12 cellular contexts compared by ENCODE assay signal in genomic region chr6:155158044-155158843, GRCh38.
DNase-seq lines count a peak whose midpoint lies in the region; ATAC-seq and TF ChIP-seq lines count a peak whose summit lies in the region.
"Had no signal": no experiment of that assay in that cellular context is flagged by ENCODE, and none has a peak within 500 bp of the region (broad histone marks: within the 10 kb centered on the region; RNA-seq: fewer than 3 reads in every experiment).

No MANE protein-coding gene starts in this region.

- TF ChIP-seq CTCF in MCF 10A (IDR thresholded peaks at IDR 0.05; ENCODE audit: unreplicated experiment) (no peak), breast epithelium (IDR thresholded peaks at IDR 0.05) (no peak), IMR-90 (conservative IDR thresholded peaks at IDR 0.05; ENCODE audit: low read depth, low read length) (no peak)

- H3K36me3 Mint-ChIP-seq in MCF 10A (ENCODE audit: insufficient read depth, unreplicated experiment) = no peaks in the 10 kb centered on the region
- H3K36me3 Mint-ChIP-seq in stimulated activated naive CD8-positive, alpha-beta T cell treated with anti-CD3 and anti-CD28 coated beads, Interleukin-15, Interleukin-2, amounts not matched to agents 100 ng/mL and 50 ng/mL, for 24 hours (ENCODE audit: low read depth) = peaks cover 29% of the 10 kb centered on the region

- in situ Hi-C loops in IMR-90 (cut with MboI; ENCODE audit: low sequenced_read_pairs) = no loop called here

- BruUV-seq in MCF 10A (replicated peaks; lab: Mats Ljungman, UMichigan) (no TSS peak), IMR-90 (replicated peaks; lab: Mats Ljungman, UMichigan) (no TSS peak)

- H3K4ac ChIP-seq in IMR-90 (ENCODE audit: low read depth, low read length) = peak overlapping the region; percentile 51; the same call in 1 of the 2 replicates

- H3K14ac ChIP-seq in IMR-90 (replicated peaks; ENCODE audit: low read depth, low read length) = no peak overlapping the region

- no peaks in the 10 kb centered on the region for H3K36me3 ChIP-seq in breast epithelium
- no peaks in the 10 kb centered on the region for H3K36me3 ChIP-seq in IMR-90 (ENCODE audit: control insufficient read depth, insufficient read depth, low read length)
- H3K36me3 ChIP-seq: BLaER1 treated with 17β-estradiol and CSF1 and Interleukin-3, amounts not matched to agents 10 nM and 100 nM had no signal

- peak overlapping the region; percentile 80 for H3K27ac Mint-ChIP-seq in MCF 10A (ENCODE audit: low read depth, unreplicated experiment)
- peak overlapping the region; percentile 84 for H3K27ac Mint-ChIP-seq in stimulated activated naive CD8-positive, alpha-beta T cell treated with anti-CD3 and anti-CD28 coated beads, Interleukin-15, Interleukin-2, amounts not matched to agents 100 ng/mL and 50 ng/mL, for 24 hours

- TF ChIP-seq POLR2A in breast epithelium (IDR thresholded peaks at IDR 0.05) = no peak
- no peak for TF ChIP-seq POLR2A in IMR-90 (IDR thresholded peaks at IDR 0.05; ENCODE audit: low read depth, low read length)

- no peak overlapping the region for H2AFZ ChIP-seq in IMR-90 (replicated peaks; ENCODE audit: low read length, poor library complexity)

- WGBS in IMR-90 (ENCODE audit: extremely low coverage in 2 of 2, insufficient read length in 1 of 2), 2 experiments = no CpG with 5 or more reads among the region's 5 CpGs

- POLR2A ChIA-PET in MCF 10A (lab: Yijun Ruan, JAX) = interaction anchor here (0.6 to 2.7 kb wide), 5 partner anchors 13 to 229 kb away, joined by 3 to 18 read pairs (median 3); no protein-coding TSS in a partner anchor
- POLR2A ChIA-PET in IMR-90 (lab: Charles Lee; ENCODE audit: unreplicated experiment) = no interaction called here

- H3K27me3 Mint-ChIP-seq in MCF 10A (ENCODE audit: insufficient read depth, unreplicated experiment) = no peaks in the 10 kb centered on the region
- H3K27me3 Mint-ChIP-seq in stimulated activated naive CD8-positive, alpha-beta T cell treated with anti-CD3 and anti-CD28 coated beads, Interleukin-15, Interleukin-2, amounts not matched to agents 100 ng/mL and 50 ng/mL, for 24 hours = no peaks in the 10 kb centered on the region

- H3K4me1 Mint-ChIP-seq in MCF 10A (ENCODE audit: insufficient read depth, unreplicated experiment) = peaks cover 44% of the 10 kb centered on the region
- peaks cover 72% of the 10 kb centered on the region for H3K4me1 Mint-ChIP-seq in stimulated activated naive CD8-positive, alpha-beta T cell treated with anti-CD3 and anti-CD28 coated beads, Interleukin-15, Interleukin-2, amounts not matched to agents 100 ng/mL and 50 ng/mL, for 24 hours (ENCODE audit: low read depth)

- no peak overlapping the region for H4K91ac ChIP-seq in IMR-90 (ENCODE audit: insufficient read depth, low read depth, low read length)

- dilution Hi-C loops in IMR-90 (cut with HindIII; ENCODE audit: low sequenced_read_pairs, unreplicated experiment) = no loop called here

- H3K18ac ChIP-seq in IMR-90 (ENCODE audit: low read depth, low read length) = no peak overlapping the region

- intact Hi-C loops in MCF 10A (cut with micrococcal nuclease) (no loop called here), breast epithelium (cut with DNase I; ENCODE audit: low total_unique reads) (loop anchor here (10.0 kb wide), 1 partner anchor 203 kb away; no protein-coding TSS in a partner anchor), IMR-90 (cut with micrococcal nuclease) (no loop called here)

- H3K9me3 Mint-ChIP-seq in MCF 10A (ENCODE audit: unreplicated experiment) = no peaks in the 10 kb centered on the region
- H3K9me3 Mint-ChIP-seq in stimulated activated naive CD8-positive, alpha-beta T cell treated with anti-CD3 and anti-CD28 coated beads, Interleukin-15, Interleukin-2, amounts not matched to agents 100 ng/mL and 50 ng/mL, for 24 hours = peaks cover 13% of the 10 kb centered on the region

- peak overlapping the region; percentile 51 for H2AK9ac ChIP-seq in IMR-90 (replicated peaks; ENCODE audit: low read depth, low read length, poor library complexity)

- H3K56ac ChIP-seq in IMR-90 (ENCODE audit: extremely low read depth, insufficient read depth, low read length) = no peak overlapping the region

- no peak overlapping the region for H3K9ac ChIP-seq in IMR-90 (ENCODE audit: low read depth, low read length)
- H3K9ac ChIP-seq: BLaER1 treated with 17β-estradiol and CSF1 and Interleukin-3, amounts not matched to agents 10 nM and 100 nM had no signal

- H2BK20ac ChIP-seq in IMR-90 (ENCODE audit: low read depth, low read length) = peak overlapping the region; percentile 42; the same call in 1 of the 2 replicates

- ATAC-seq in IMR-90 (ENCODE audit: low read depth) (no peak), GM19328 (IDR thresholded peaks at IDR 0.05; ENCODE audit: unreplicated experiment) (no peak), HG02678 (IDR thresholded peaks at IDR 0.05; ENCODE audit: unreplicated experiment) (no peak)

- H2BK15ac ChIP-seq in IMR-90 (ENCODE audit: low read depth, low read length) = no peak overlapping the region

- H3K4me3 Mint-ChIP-seq in MCF 10A (ENCODE audit: unreplicated experiment) = no peak overlapping the region
- peak overlapping the region; percentile 46 for H3K4me3 Mint-ChIP-seq in stimulated activated naive CD8-positive, alpha-beta T cell treated with anti-CD3 and anti-CD28 coated beads, Interleukin-15, Interleukin-2, amounts not matched to agents 100 ng/mL and 50 ng/mL, for 24 hours

- H2AK5ac ChIP-seq in IMR-90 (ENCODE audit: low read depth, low read length) = no peak overlapping the region

- DNase-seq in MCF 10A (ENCODE audit: unreplicated experiment) = no peak
- DNase-seq in breast epithelium (ENCODE audit: low spot score in 2 of 2) = no peak
- DNase-seq in IMR-90 = peak; percentile 13
- DNase-seq in dermis microvascular lymphatic vessel endothelial cell (ENCODE audit: low read depth in 2 of 2) = peak; percentile 47 to 58
- DNase-seq in NCI-H1930 (lab: John Stamatoyannopoulos, UW) = no peak
- DNase-seq: dorsolateral prefrontal cortex, islet precursor cell, posterior cingulate gyrus had no signal

- H3K27ac ChIP-seq in breast epithelium (no peak overlapping the region), IMR-90 (ENCODE audit: insufficient read depth, low read length) (no peak overlapping the region)
- H3K27ac ChIP-seq: BLaER1 treated with 17β-estradiol and CSF1 and Interleukin-3, amounts not matched to agents 10 nM and 100 nM; dorsolateral prefrontal cortex had no signal

- no peak overlapping the region for H2BK5ac ChIP-seq in IMR-90 (ENCODE audit: low read depth, low read length, poor library complexity, severe bottlenecking)

- peaks cover 0 to 16% of the 10 kb centered on the region in 2 experiments; a peak in 2 of 4 replicates for H3K79me1 ChIP-seq in IMR-90 (ENCODE audit: low read depth in 1 of 2, low read length in 2 of 2)

- H3K4me3 ChIP-seq in breast epithelium = no peak overlapping the region
- no peak overlapping the region for H3K4me3 ChIP-seq in IMR-90 (ENCODE audit: insufficient read depth, low read depth, low read length)
- H3K4me3 ChIP-seq: BLaER1 treated with 17β-estradiol and CSF1 and Interleukin-3, amounts not matched to agents 10 nM and 100 nM; dorsolateral prefrontal cortex had no signal

- H4K8ac ChIP-seq in IMR-90 (ENCODE audit: low read depth in 2 of 2, low read length in 2 of 2) = no peak overlapping the region

- H3K23ac ChIP-seq in IMR-90 (ENCODE audit: low read depth, low read length) = no peak overlapping the region

- no peaks in the 10 kb centered on the region for H3K27me3 ChIP-seq in breast epithelium
- H3K27me3 ChIP-seq in IMR-90 (ENCODE audit: control insufficient read depth, insufficient read depth, low read length) = no peaks in the 10 kb centered on the region
- H3K27me3 ChIP-seq: BLaER1 treated with 17β-estradiol and CSF1 and Interleukin-3, amounts not matched to agents 10 nM and 100 nM; dorsolateral prefrontal cortex had no signal

- H3K9me3 ChIP-seq in breast epithelium (no peaks in the 10 kb centered on the region), IMR-90 (ENCODE audit: control insufficient read depth, insufficient read depth, low read length) (no peaks in the 10 kb centered on the region)

- H4K5ac ChIP-seq in IMR-90 (ENCODE audit: low read depth, low read length) = no peak overlapping the region

- CTCF ChIA-PET in MCF 10A (lab: Yijun Ruan, JAX) (interaction anchor here (0.7 to 1.6 kb wide), 2 partner anchors 13 to 230 kb away, joined by 4 to 9 read pairs; no protein-coding TSS in a partner anchor), IMR-90 (lab: Yijun Ruan, JAX) (interaction anchor here (0.6 to 0.7 kb wide), 2 partner anchors 245 to 537 kb away, joined by 4 read pairs; no protein-coding TSS in a partner anchor)

- H2BK120ac ChIP-seq in IMR-90 (ENCODE audit: low read depth, low read length) = peak overlapping the region; percentile 45

- H3K9me1 ChIP-seq in IMR-90 (ENCODE audit: insufficient read depth, low read length) = peaks cover 26% of the 10 kb centered on the region

- H4K20me1 ChIP-seq in IMR-90 (ENCODE audit: insufficient read depth, low read length) = no peaks in the 10 kb centered on the region
- H4K20me1 ChIP-seq: BLaER1 treated with 17β-estradiol and CSF1 and Interleukin-3, amounts not matched to agents 10 nM and 100 nM had no signal

- TF ChIP-seq RAD21 in IMR-90 (IDR thresholded peaks at IDR 0.05; ENCODE audit: low read length) = no peak

- no peaks in the 10 kb centered on the region for H3K4me1 ChIP-seq in breast epithelium
- peaks cover 11% of the 10 kb centered on the region for H3K4me1 ChIP-seq in IMR-90 (ENCODE audit: control insufficient read depth, insufficient read depth, low read length)

- H3K4me2 ChIP-seq in IMR-90 (ENCODE audit: low read depth, low read length) = no peak overlapping the region

TF ChIP-seq in IMR-90, 13 proteins besides CTCF, POLR2A, EP300 and RAD21 (continues in another document):
- TF ChIP-seq NFE2L2 (IDR thresholded peaks at IDR 0.05; ENCODE audit: low read depth, low read length) = no peak
- no peak for TF ChIP-seq FOS (IDR thresholded peaks at IDR 0.05; ENCODE audit: low read depth, low read length)
- no peak for TF ChIP-seq ELK1 (IDR thresholded peaks at IDR 0.05; ENCODE audit: borderline replicate concordance, low read depth, low read length)
- TF ChIP-seq RCOR1 (IDR thresholded peaks at IDR 0.05; ENCODE audit: insufficient replicate concordance, low read length) = no peak
- no peak for TF ChIP-seq SMC3 (IDR thresholded peaks at IDR 0.05; ENCODE audit: low read depth, low read length)
- TF ChIP-seq MXI1 (IDR thresholded peaks at IDR 0.05; ENCODE audit: borderline replicate concordance, low read depth, low read length) = no peak
- no peak for TF ChIP-seq CEBPB (IDR thresholded peaks at IDR 0.05; ENCODE audit: low read depth, low read length)
- TF ChIP-seq BHLHE40 (IDR thresholded peaks at IDR 0.05; ENCODE audit: low read depth, low read length) = no peak

Comparison
In these comparisons a context has a peak if more than half of its experiments do, and no peak if none do; other contexts are left out.
1. DNase-seq: peak in IMR-90 (single experiment) and dermis microvascular lymphatic vessel endothelial cell (2 of 2); none in MCF 10A (single experiment), breast epithelium (0 of 2) and NCI-H1930 (0 of 2).